ENCODE assay signal across 16 cellular contexts in genomic region chr10:29370612-29371092, GRCh38.
DNase-seq lines count a peak whose midpoint lies in the region; ATAC-seq and TF ChIP-seq lines count a peak whose summit lies in the region.
"Had no signal": no experiment of that assay in that cellular context is flagged by ENCODE, and none has a peak within 500 bp of the region (broad histone marks: within the 10 kb centered on the region; RNA-seq: fewer than 3 reads in every experiment).

No MANE protein-coding gene starts in this region.

- H3K4me1 ChIP-seq in HEK293 (ENCODE audit: control insufficient read depth, insufficient read depth, low read length) (peaks cover 10% of the 10 kb centered on the region; the same call in 1 of the 2 replicates), stomach smooth muscle (ENCODE audit: control insufficient read depth, insufficient read depth, low read length) (peaks cover 11% of the 10 kb centered on the region)
- H3K4me1 ChIP-seq: Peyer's patch had no signal

- H3K4me1 Mint-ChIP-seq in activated T-helper 2 cell treated with anti-CD3 and anti-CD28 coated beads, Interferon-gamma antibody, Interleukin-2, Interleukin-4, amounts not matched to agents 10 μg/mL and 5 μg/mL and 100 μg/mL, durations not matched to agents 14 hours and 24 hours and 36 hours (ENCODE audit: low read depth) = no peaks in the 10 kb centered on the region
- H3K4me1 Mint-ChIP-seq: T-helper 17 cell had no signal

- H3K36me3 ChIP-seq in HEK293 (ENCODE audit: control insufficient read depth in 2 of 2, insufficient read depth in 1 of 2, low read length in 2 of 2) (no peaks in the 10 kb centered on the region), SK-N-MC (ENCODE audit: insufficient read depth, low read length) (no peaks in the 10 kb centered on the region), stomach smooth muscle (ENCODE audit: control insufficient read depth in 2 of 2, insufficient read depth in 2 of 2, low read length in 2 of 2) (no peaks in the 10 kb centered on the region)
- H3K36me3 ChIP-seq: gastroesophageal sphincter, Peyer's patch had no signal

- POLR2A ChIA-PET in HEK293 (lab: Yijun Ruan, JAX) = no interaction called here

- no peak overlapping the region for H3K4me3 Mint-ChIP-seq in activated T-helper 2 cell treated with anti-CD3 and anti-CD28 coated beads, Interferon-gamma antibody, Interleukin-2, Interleukin-4, amounts not matched to agents 10 μg/mL and 5 μg/mL and 100 μg/mL, durations not matched to agents 14 hours and 24 hours and 36 hours (ENCODE audit: low read depth)
- H3K4me3 Mint-ChIP-seq: natural killer cell treated with Interleukin-12 subunit alpha and Interleukin-12 subunit beta and Interleukin-15 and Interleukin-18, amount 100 ng/mL, for 72 hours; T-helper 17 cell had no signal

- no peaks in the 10 kb centered on the region for H3K9me3 ChIP-seq in HEK293 (ENCODE audit: control insufficient read depth, insufficient read depth, low read depth, low read length)
- no peaks in the 10 kb centered on the region for H3K9me3 ChIP-seq in SK-N-MC (ENCODE audit: low read depth, low read length)
- no peaks in the 10 kb centered on the region for H3K9me3 ChIP-seq in stomach smooth muscle (ENCODE audit: control insufficient read depth in 2 of 2, low read length in 2 of 2)
- H3K9me3 ChIP-seq: gastroesophageal sphincter, Peyer's patch had no signal

- H3K9me3 Mint-ChIP-seq in activated T-helper 2 cell treated with anti-CD3 and anti-CD28 coated beads, Interferon-gamma antibody, Interleukin-2, Interleukin-4, amounts not matched to agents 10 μg/mL and 5 μg/mL and 100 μg/mL, durations not matched to agents 14 hours and 24 hours and 36 hours = no peaks in the 10 kb centered on the region
- H3K9me3 Mint-ChIP-seq: natural killer cell treated with Interleukin-12 subunit alpha and Interleukin-12 subunit beta and Interleukin-15 and Interleukin-18, amount 100 ng/mL, for 72 hours had no signal

- CTCF ChIA-PET in HEK293 (lab: Yijun Ruan, JAX) = interaction anchor here (1.0 to 1.1 kb wide), 2 partner anchors 21 to 78 kb away, joined by 3 to 7 read pairs; no protein-coding TSS in a partner anchor

- no peak for DNase-seq in SK-N-MC (ENCODE audit: low read depth, low spot score)
- DNase-seq in kidney tubule cell (ENCODE audit: low spot score) = peak; percentile 11
- DNase-seq in activated T-helper 2 cell treated with anti-CD3 and anti-CD28 coated beads, Interferon-gamma antibody, Interleukin-2, Interleukin-4, amounts not matched to agents 10 μg/mL and 5 μg/mL and 100 μg/mL, durations not matched to agents 14 hours and 24 hours and 36 hours (ENCODE audit: low spot score) = no peak
- DNase-seq in medulla oblongata (ENCODE audit: extremely low spot score) = no peak
- DNase-seq: activated CD4-positive, CD25-positive, alpha-beta regulatory T cell treated with anti-CD3 and anti-CD28 coated beads, Interleukin-2, amount 50 U/mL, for 72 hours; AML-193; cerebellar nuclear complex; NCI-H2171; Peyer's patch; substantia nigra; T-helper 17 cell had no signal

- H3K4me3 ChIP-seq in HEK293 (ENCODE audit: low read depth, low read length) (no peak overlapping the region), SK-N-MC (no peak overlapping the region; the same call in 1 of the 2 replicates), stomach smooth muscle (ENCODE audit: low read length in 2 of 2) (peak overlapping the region; percentile 6 to 62)
- H3K4me3 ChIP-seq: gastroesophageal sphincter, Peyer's patch had no signal

- TF ChIP-seq CTCF in HEK293 (tag by site-specific recombination; IDR thresholded peaks at IDR 0.05) = no peak

- peaks cover 0 to 5% of the 10 kb centered on the region in 2 donors for H3K27me3 ChIP-seq in stomach smooth muscle (ENCODE audit: control insufficient read depth in 1 of 2, insufficient read depth in 2 of 2, low read length in 2 of 2)
- H3K27me3 ChIP-seq: Peyer's patch had no signal

- H3K9ac ChIP-seq in SK-N-MC (ENCODE audit: insufficient read length) (peak overlapping the region; percentile 28), stomach smooth muscle (ENCODE audit: low read length in 2 of 2) (no peak overlapping the region)

- intact Hi-C loops in activated T-helper 2 cell treated with anti-CD3 and anti-CD28 coated beads, Interferon-gamma antibody, Interleukin-2, Interleukin-4, amounts not matched to agents 10 μg/mL and 5 μg/mL and 100 μg/mL, durations not matched to agents 14 hours and 24 hours and 36 hours (cut with micrococcal nuclease) = no loop called here

- peaks cover 19% of the 10 kb centered on the region for H3K27me3 Mint-ChIP-seq in activated T-helper 2 cell treated with anti-CD3 and anti-CD28 coated beads, Interferon-gamma antibody, Interleukin-2, Interleukin-4, amounts not matched to agents 10 μg/mL and 5 μg/mL and 100 μg/mL, durations not matched to agents 14 hours and 24 hours and 36 hours (ENCODE audit: low read depth)

- ATAC-seq in GM18858 (IDR thresholded peaks at IDR 0.05; ENCODE audit: unreplicated experiment) = no peak
- ATAC-seq: gastroesophageal sphincter, T-helper 17 cell had no signal

- H3K27ac ChIP-seq in HEK293 (ENCODE audit: extremely low read depth, low read depth, low read length) (no peak overlapping the region), SK-N-MC (0 out of 2 replicates have a peak overlapping the region, but pooled peaks have one; percentile 19), stomach smooth muscle (ENCODE audit: low read length) (no peak overlapping the region)
- H3K27ac ChIP-seq: gastroesophageal sphincter, Peyer's patch had no signal

- no peak overlapping the region for H3K27ac Mint-ChIP-seq in activated T-helper 2 cell treated with anti-CD3 and anti-CD28 coated beads, Interferon-gamma antibody, Interleukin-2, Interleukin-4, amounts not matched to agents 10 μg/mL and 5 μg/mL and 100 μg/mL, durations not matched to agents 14 hours and 24 hours and 36 hours
- H3K27ac Mint-ChIP-seq: natural killer cell treated with Interleukin-12 subunit alpha and Interleukin-12 subunit beta and Interleukin-15 and Interleukin-18, amount 100 ng/mL, for 72 hours; T-helper 17 cell had no signal

- H3K36me3 Mint-ChIP-seq in activated T-helper 2 cell treated with anti-CD3 and anti-CD28 coated beads, Interferon-gamma antibody, Interleukin-2, Interleukin-4, amounts not matched to agents 10 μg/mL and 5 μg/mL and 100 μg/mL, durations not matched to agents 14 hours and 24 hours and 36 hours (ENCODE audit: low read depth) = no peaks in the 10 kb centered on the region
- H3K36me3 Mint-ChIP-seq: natural killer cell treated with Interleukin-12 subunit alpha and Interleukin-12 subunit beta and Interleukin-15 and Interleukin-18, amount 100 ng/mL, for 72 hours had no signal

TF ChIP-seq in HEK293, 187 proteins besides CTCF, POLR2A, EP300 and RAD21 (continues in another document):
- TF ChIP-seq ZNF404 (tag by site-specific recombination; IDR thresholded peaks at IDR 0.05) = no peak
- TF ChIP-seq ZNF792 (tag by site-specific recombination; IDR thresholded peaks at IDR 0.05) = no peak
- TF ChIP-seq HIC1 (tag by site-specific recombination; IDR thresholded peaks at IDR 0.05) = no peak
- TF ChIP-seq KLF1 (tag by site-specific recombination; IDR thresholded peaks at IDR 0.05) = no peak
- TF ChIP-seq WT1 (tag by site-specific recombination; IDR thresholded peaks at IDR 0.05) = peak; percentile 97
- no peak for TF ChIP-seq SETDB1 (IDR thresholded peaks at IDR 0.05; ENCODE audit: insufficient read length, low read length)
- no peak for TF ChIP-seq ZNF692 (tag by site-specific recombination; IDR thresholded peaks at IDR 0.05)
- TF ChIP-seq ZNF366 (tag by site-specific recombination; conservative IDR thresholded peaks at IDR 0.05) = peak; percentile 50; the same call in 1 of the 2 replicates
- peak; percentile 97 for TF ChIP-seq ZBTB48 (tag by site-specific recombination; IDR thresholded peaks at IDR 0.05)
- TF ChIP-seq MYNN (tag by site-specific recombination; IDR thresholded peaks at IDR 0.05; ENCODE audit: borderline replicate concordance) = no peak

Comparison
In these comparisons a context has a peak if more than half of its experiments do, and no peak if none do; other contexts are left out.
1. H3K4me3 ChIP-seq: peak in stomach smooth muscle (2 of 2); none in HEK293 (single experiment) and SK-N-MC (single experiment).